8 cellular contexts compared by ENCODE assay signal in genomic region chr9:129550199-129550839, GRCh38.
DNase-seq lines count a peak whose midpoint lies in the region; ATAC-seq and FAIRE-seq lines count a peak whose summit lies in the region.

No MANE protein-coding gene starts in this region.

- intact Hi-C loops in activated CD4-positive, alpha-beta T cell treated with anti-CD3 and anti-CD28 coated beads for 36 hours (cut with DNase I, micrococcal nuclease), result no loop called here

- peaks cover 18% of the 10 kb centered on the region for H3K4me1 ChIP-seq in SJSA1 (replicated peaks)

- no peak overlapping the region for H3K27ac ChIP-seq in SJSA1

- peaks cover 21% of the 10 kb centered on the region for H3K27me3 Mint-ChIP-seq in activated CD4-positive, alpha-beta T cell treated with anti-CD3 and anti-CD28 coated beads for 36 hours
- H3K27me3 Mint-ChIP-seq in stimulated activated naive B cell treated with anti-CD40 and anti-IgM and Interleukin-4, amounts not matched to agents 10 μg/mL and 1 μg/mL and 100 μg/mL, for 72 hours, result peaks cover 66 to 84% of the 10 kb centered on the region in 2 donors

- H3K36me3 ChIP-seq in SJSA1, result no peaks in the 10 kb centered on the region

- peak; percentile 50 for DNase-seq in activated CD4-positive, alpha-beta T cell treated with anti-CD3 and anti-CD28 coated beads for 36 hours
- DNase-seq in activated CD4-positive, alpha-beta T cell treated with anti-CD3 and anti-CD28 coated beads for 1 hour, result no peak
- DNase-seq in SJSA1 (ENCODE audit: low read depth in 1 of 2, low spot score in 2 of 2) (peak; percentile 36 to 67), dermis blood vessel endothelial cell (peak; percentile 57), left lobe of liver (ENCODE audit: low spot score) (peak; percentile 91), HuH-7 (ENCODE audit: low spot score) (no peak), GM19239 (ENCODE audit: insufficient read length, low spot score) (no peak)
- no peak for DNase-seq in stimulated activated naive B cell treated with anti-CD40 and anti-IgM and Interleukin-4, amounts not matched to agents 10 μg/mL and 1 μg/mL and 100 μg/mL, for 72 hours

- no peak for FAIRE-seq in GM19239 (lab: Jason Lieb, UNC)

- CTCF ChIA-PET in activated CD4-positive, alpha-beta T cell treated with anti-CD3 and anti-CD28 coated beads for 36 hours (lab: Charles Lee), result interaction anchor here (1.2 kb wide), 1 partner anchor 32 kb away, joined by 3 read pairs; no protein-coding TSS in a partner anchor

- H3K27ac Mint-ChIP-seq in activated CD4-positive, alpha-beta T cell treated with anti-CD3 and anti-CD28 coated beads for 36 hours, result peak overlapping the region; percentile 42
- no peak overlapping the region for H3K27ac Mint-ChIP-seq in stimulated activated naive B cell treated with anti-CD40 and anti-IgM and Interleukin-4, amounts not matched to agents 10 μg/mL and 1 μg/mL and 100 μg/mL, for 72 hours

- no peaks in the 10 kb centered on the region for H3K9me3 ChIP-seq in SJSA1 (replicated peaks)

- peak overlapping the region; percentile 64 for H3K4me3 Mint-ChIP-seq in activated CD4-positive, alpha-beta T cell treated with anti-CD3 and anti-CD28 coated beads for 36 hours
- peak overlapping the region; percentile 63 to 73 for H3K4me3 Mint-ChIP-seq in stimulated activated naive B cell treated with anti-CD40 and anti-IgM and Interleukin-4, amounts not matched to agents 10 μg/mL and 1 μg/mL and 100 μg/mL, for 72 hours

- no peaks in the 10 kb centered on the region for H3K9me3 Mint-ChIP-seq in activated CD4-positive, alpha-beta T cell treated with anti-CD3 and anti-CD28 coated beads for 36 hours (ENCODE audit: low read depth)
- H3K9me3 Mint-ChIP-seq in stimulated activated naive B cell treated with anti-CD40 and anti-IgM and Interleukin-4, amounts not matched to agents 10 μg/mL and 1 μg/mL and 100 μg/mL, for 72 hours, result no peaks in the 10 kb centered on the region

- peak; percentile 82 for ATAC-seq in activated CD4-positive, alpha-beta T cell treated with anti-CD3 and anti-CD28 coated beads for 36 hours
- peak; percentile 90 for ATAC-seq in left lobe of liver
- ATAC-seq in stimulated activated naive B cell treated with anti-CD40 and anti-IgM and Interleukin-4, amounts not matched to agents 10 μg/mL and 1 μg/mL and 100 μg/mL, for 72 hours (replicated peaks), result peak; percentile 27 to 38

- POLR2A ChIA-PET in activated CD4-positive, alpha-beta T cell treated with anti-CD3 and anti-CD28 coated beads for 36 hours (lab: Charles Lee), result interaction anchor here (0.7 kb wide), 1 partner anchor 1038 kb away, joined by 6 read pairs; no protein-coding TSS in a partner anchor

- no peaks in the 10 kb centered on the region for H3K36me3 Mint-ChIP-seq in activated CD4-positive, alpha-beta T cell treated with anti-CD3 and anti-CD28 coated beads for 36 hours (ENCODE audit: low read depth)
- no peaks in the 10 kb centered on the region for H3K36me3 Mint-ChIP-seq in stimulated activated naive B cell treated with anti-CD40 and anti-IgM and Interleukin-4, amounts not matched to agents 10 μg/mL and 1 μg/mL and 100 μg/mL, for 72 hours

- H3K27me3 ChIP-seq in SJSA1 (replicated peaks), result no peaks in the 10 kb centered on the region

- H3K4me3 ChIP-seq in SJSA1, result peak overlapping the region; percentile 43

- peaks cover 3% of the 10 kb centered on the region for H3K4me1 Mint-ChIP-seq in activated CD4-positive, alpha-beta T cell treated with anti-CD3 and anti-CD28 coated beads for 36 hours
- peaks cover 6 to 7% of the 10 kb centered on the region in 2 donors for H3K4me1 Mint-ChIP-seq in stimulated activated naive B cell treated with anti-CD40 and anti-IgM and Interleukin-4, amounts not matched to agents 10 μg/mL and 1 μg/mL and 100 μg/mL, for 72 hours

Comparison
In these comparisons a context has a peak if more than half of its experiments do, and no peak if none do; other contexts are left out.
1. DNase-seq: peak in activated CD4-positive, alpha-beta T cell treated with anti-CD3 and anti-CD28 coated beads for 36 hours (single experiment), SJSA1 (2 of 2), dermis blood vessel endothelial cell (single experiment) and left lobe of liver (single experiment); none in activated CD4-positive, alpha-beta T cell treated with anti-CD3 and anti-CD28 coated beads for 1 hour (single experiment), stimulated activated naive B cell treated with anti-CD40 and anti-IgM and Interleukin-4, amounts not matched to agents 10 μg/mL and 1 μg/mL and 100 μg/mL, for 72 hours (single experiment), HuH-7 (single experiment) and GM19239 (single experiment).
2. ATAC-seq: peak in every context shown above with its lines; median percentile 90 in left lobe of liver; 82 in activated CD4-positive, alpha-beta T cell treated with anti-CD3 and anti-CD28 coated beads for 36 hours; 32 in stimulated activated naive B cell treated with anti-CD40 and anti-IgM and Interleukin-4, amounts not matched to agents 10 μg/mL and 1 μg/mL and 100 μg/mL, for 72 hours.